In the genomic region with DNA sequence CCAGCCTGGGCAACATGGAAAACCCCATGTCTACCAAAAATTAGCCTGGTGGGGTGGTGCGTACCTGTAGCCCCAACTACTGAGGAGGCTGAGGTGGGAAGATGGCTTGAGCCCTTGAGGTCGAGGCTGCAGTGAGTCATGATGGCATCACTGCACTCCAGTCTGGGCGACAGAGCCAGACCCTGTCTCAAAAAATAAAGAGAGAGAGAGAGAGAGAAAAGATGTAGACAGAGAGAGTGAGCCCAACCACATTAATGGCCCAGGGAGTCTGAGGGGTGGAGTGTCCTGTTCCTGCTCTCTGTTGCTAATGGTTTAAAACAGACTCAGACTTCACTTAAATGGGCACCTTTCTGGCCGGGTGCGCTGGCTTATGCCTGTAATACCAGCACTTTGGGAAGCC, we compare ENCODE assay signal across 20 cellular contexts.
"Had no signal": no experiment of that assay in that cellular context is flagged by ENCODE, and none has a peak within 500 bp of the region (broad histone marks: within the 10 kb centered on the region; RNA-seq: fewer than 3 reads in every experiment).

No MANE protein-coding gene starts in this region.

- DNase-seq: dermis blood vessel endothelial cell; effector memory CD4-positive, alpha-beta T cell; erythroblast; esophagus squamous epithelium; foreskin melanocyte; hypothalamus; immature natural killer cell; natural killer cell; right cardiac atrium; sigmoid colon; stimulated activated CD4-positive, alpha-beta T cell treated with anti-CD3 and anti-CD28 coated beads, Interleukin-2, amount 100 ng/mL, for 24 hours; stimulated activated CD4-positive, alpha-beta T cell treated with anti-CD3 and anti-CD28 coated beads, Interleukin-4, amount 100 ng/mL, for 24 hours; stimulated activated naive B cell treated with anti-CD40 and anti-IgM and Interleukin-4, amounts not matched to agents 10 μg/mL and 1 μg/mL and 100 μg/mL, for 72 hours; transverse colon; upper lobe of right lung; uterus had no signal

- H3K27me3 Mint-ChIP-seq: memory B cell; stimulated activated naive B cell treated with anti-CD40 and anti-IgM and Interleukin-4, amounts not matched to agents 10 μg/mL and 1 μg/mL and 100 μg/mL, for 72 hours had no signal

- H3K4me3 Mint-ChIP-seq: memory B cell; natural killer cell; neural progenitor cell; stimulated activated naive B cell treated with anti-CD40 and anti-IgM and Interleukin-4, amounts not matched to agents 10 μg/mL and 1 μg/mL and 100 μg/mL, for 72 hours; stimulated activated naive CD8-positive, alpha-beta T cell treated with anti-CD3 and anti-CD28 coated beads, Interleukin-15, Interleukin-2, amounts not matched to agents 100 ng/mL and 50 ng/mL, for 24 hours had no signal

- H3K36me3 Mint-ChIP-seq: natural killer cell had no signal

- H3K9me3 Mint-ChIP-seq: immature natural killer cell; memory B cell; natural killer cell; stimulated activated naive B cell treated with anti-CD40 and anti-IgM and Interleukin-4, amounts not matched to agents 10 μg/mL and 1 μg/mL and 100 μg/mL, for 72 hours; stimulated activated naive CD8-positive, alpha-beta T cell treated with anti-CD3 and anti-CD28 coated beads, Interleukin-15, Interleukin-2, amounts not matched to agents 100 ng/mL and 50 ng/mL, for 24 hours had no signal

- ATAC-seq: left lobe of liver; natural killer cell; right cardiac atrium; stimulated activated naive B cell treated with anti-CD40 and anti-IgM and Interleukin-4, amounts not matched to agents 10 μg/mL and 1 μg/mL and 100 μg/mL, for 72 hours; upper lobe of right lung had no signal

- H3K27ac Mint-ChIP-seq: memory B cell; natural killer cell; neural progenitor cell; stimulated activated naive B cell treated with anti-CD40 and anti-IgM and Interleukin-4, amounts not matched to agents 10 μg/mL and 1 μg/mL and 100 μg/mL, for 72 hours; stimulated activated naive CD8-positive, alpha-beta T cell treated with anti-CD3 and anti-CD28 coated beads, Interleukin-15, Interleukin-2, amounts not matched to agents 100 ng/mL and 50 ng/mL, for 24 hours had no signal
